In genomic region chr11:30291331-30291730, GRCh38 we compare ENCODE assay signal across 3 cellular contexts.
"Had no signal": no experiment of that assay in that cellular context is flagged by ENCODE, and none has a peak within 500 bp of the region (broad histone marks: within the 10 kb centered on the region; RNA-seq: fewer than 3 reads in every experiment).

No MANE protein-coding gene starts in this region.

- DNase-seq: GDM1, GF-D8 had no signal

- H3K4me3 ChIP-seq: GM12878 had no signal
